In genomic region chr5:141780240-141780951, GRCh38 we compare ENCODE assay signal across 15 cellular contexts.
DNase-seq lines count a peak whose midpoint lies in the region; ATAC-seq and TF ChIP-seq lines count a peak whose summit lies in the region.
"Had no signal": no experiment of that assay in that cellular context is flagged by ENCODE, and none has a peak within 500 bp of the region (broad histone marks: within the 10 kb centered on the region; RNA-seq: fewer than 3 reads in every experiment).

No MANE protein-coding gene starts in this region.

- H3K4me3 Mint-ChIP-seq in Calu3 (ENCODE audit: low read depth, unreplicated experiment) (no peak overlapping the region), H9 (no peak overlapping the region; a peak in 1 of 5 replicates), nephron progenitor cell (no peak overlapping the region)
- H3K4me3 Mint-ChIP-seq: CD8-positive, alpha-beta T cell; IgD-negative memory B cell had no signal

- no peak overlapping the region for H4K8ac ChIP-seq in H9 (replicated peaks; ENCODE audit: insufficient read length, low read depth, low read length)

- H3K27ac ChIP-seq in H9 (ENCODE audit: insufficient read length, low read depth, low read length) (no peak overlapping the region), WERI-Rb-1 (no peak overlapping the region), body of pancreas (no peak overlapping the region)

- H2BK120ac ChIP-seq in H9 (ENCODE audit: low read depth, low read length, poor library complexity, severe bottlenecking), result no peak overlapping the region

- no peak overlapping the region for H3K56ac ChIP-seq in H9 (ENCODE audit: insufficient read length, low read depth, low read length)

- no peak overlapping the region for H2BK5ac ChIP-seq in H9 (ENCODE audit: insufficient read length, low read length)

- H3K27me3 Mint-ChIP-seq in Calu3 (ENCODE audit: unreplicated experiment), result no peaks in the 10 kb centered on the region
- H3K27me3 Mint-ChIP-seq in H9 (ENCODE audit: low read depth), result peaks cover 4% of the 10 kb centered on the region
- peaks cover 9% of the 10 kb centered on the region for H3K27me3 Mint-ChIP-seq in nephron progenitor cell (ENCODE audit: low read depth, poor library complexity)

- ATAC-seq in body of pancreas (no peak), HG02571 (IDR thresholded peaks at IDR 0.05; ENCODE audit: unreplicated experiment) (no peak)
- ATAC-seq: CD8-positive, alpha-beta T cell; Panc1; SK-N-SH treated with all-trans-retinoic acid at 6 μM for 48 hours had no signal

- H2AFZ ChIP-seq in H9 (ENCODE audit: low read length), result no peak overlapping the region

- no peaks in the 10 kb centered on the region for H3K79me2 ChIP-seq in H9 (ENCODE audit: insufficient read depth, low read length)

- no peaks in the 10 kb centered on the region for H3K23me2 ChIP-seq in H9 (ENCODE audit: insufficient read length, low read depth, low read length, poor library complexity, severe bottlenecking)

- CTCF ChIA-PET in Calu3 (lab: Charles Lee), result interaction anchor here (1.1 kb wide), 2 partner anchors 18 to 98 kb away, joined by 3 to 4 read pairs; partner anchors contain the start of gene PCDH1

- H3K27me3 ChIP-seq in H9 (ENCODE audit: insufficient read depth, low read length) (no peaks in the 10 kb centered on the region), WERI-Rb-1 (ENCODE audit: insufficient read depth, low read depth, severe bottlenecking) (no peaks in the 10 kb centered on the region), body of pancreas (no peaks in the 10 kb centered on the region)

- H3K4me1 ChIP-seq in H9 (ENCODE audit: insufficient read depth, low read length) (peaks cover 1% of the 10 kb centered on the region; the same call in 1 of the 2 replicates), body of pancreas (no peaks in the 10 kb centered on the region)

- no peak overlapping the region for H2AK5ac ChIP-seq in H9 (ENCODE audit: insufficient read length, low read length)

- H3K4me3 ChIP-seq in WERI-Rb-1 (ENCODE audit: low read depth, low read length), result no peak overlapping the region
- H3K4me3 ChIP-seq in body of pancreas, result no peak overlapping the region

- intact Hi-C loops in Calu3 (cut with micrococcal nuclease; ENCODE audit: unreplicated experiment) (no loop called here), body of pancreas (cut with DNase I) (no loop called here)

- H3K9me3 Mint-ChIP-seq in Calu3 (ENCODE audit: low read depth, unreplicated experiment) (no peaks in the 10 kb centered on the region), H9 (no peaks in the 10 kb centered on the region; a peak in 1 of 5 replicates), nephron progenitor cell (no peaks in the 10 kb centered on the region)
- H3K9me3 Mint-ChIP-seq: CD8-positive, alpha-beta T cell; IgD-negative memory B cell had no signal

- no peak overlapping the region for H2BK12ac ChIP-seq in H9 (ENCODE audit: insufficient read length, low read depth, low read length)

- BruUV-seq in Calu3 (replicated peaks; lab: Mats Ljungman, UMichigan), result no TSS peak

- no peaks in the 10 kb centered on the region for H3K36me3 ChIP-seq in WERI-Rb-1
- H3K36me3 ChIP-seq in body of pancreas (replicated peaks in 1 of 2; ENCODE audit: insufficient read depth in 1 of 2, low read depth in 2 of 2), result no peaks in the 10 kb centered on the region

- H3K4ac ChIP-seq in H9 (ENCODE audit: low read depth, low read length), result no peak overlapping the region

- no peak for DNase-seq in Calu3
- peak; percentile 45 for DNase-seq in H9
- peak; percentile 79 for DNase-seq in WERI-Rb-1
- no peak for DNase-seq in nephron progenitor cell
- no peak for DNase-seq in body of pancreas
- no peak for DNase-seq in germinal center (ENCODE audit: low spot score)
- no peak for DNase-seq in DMS114 treated with DMSO at 0.1 percent for 48 hours (lab: John Stamatoyannopoulos, UW; ENCODE audit: unreplicated experiment)
- DNase-seq: CD8-positive, alpha-beta T cell; NCI-H1436 treated with DMSO at 0.1 percent for 48 hours; NCI-H2081 treated with DMSO at 0.1 percent for 48 hours; NCI-H2227 treated with DMSO at 0.1 percent for 48 hours had no signal

- no peak overlapping the region for H3K9ac ChIP-seq in H9 (ENCODE audit: extremely low read depth, insufficient read length, low read length)

- H4K20me1 ChIP-seq in H9 (ENCODE audit: control insufficient read depth, insufficient read depth, insufficient read length), result no peaks in the 10 kb centered on the region

- H3K9me3 ChIP-seq in H9 (ENCODE audit: control insufficient read depth, low read depth, low read length) (no peaks in the 10 kb centered on the region), WERI-Rb-1 (ENCODE audit: severe bottlenecking) (no peaks in the 10 kb centered on the region), body of pancreas (no peaks in the 10 kb centered on the region)

- TF ChIP-seq POLR2A in body of pancreas (IDR thresholded peaks at IDR 0.05), result no peak

- no peak overlapping the region; the same call in 1 of the 2 replicates for H3K14ac ChIP-seq in H9 (ENCODE audit: insufficient read depth, low read length)

- WGBS in H9 (ENCODE audit: extremely low coverage, insufficient read length, low lambda C conversion rate), result 100% methylated on average over 1 of the region's 10 CpGs
- 62 to 65% methylated on average over 8 to 10 of the region's 10 CpGs for WGBS in body of pancreas, 2 donors

- H3K36me3 Mint-ChIP-seq in Calu3 (ENCODE audit: insufficient read depth, unreplicated experiment), result peaks cover 10% of the 10 kb centered on the region
- peaks cover 0 to 4% (median 1%) of the 10 kb centered on the region in 3 experiments; a peak in 1 of 7 replicates for H3K36me3 Mint-ChIP-seq in H9 (ENCODE audit: insufficient read depth in 1 of 3, low read depth in 3 of 3)
- no peaks in the 10 kb centered on the region for H3K36me3 Mint-ChIP-seq in nephron progenitor cell (ENCODE audit: low read depth)
- H3K36me3 Mint-ChIP-seq: CD8-positive, alpha-beta T cell had no signal

- TF ChIP-seq CTCF in Calu3 (IDR thresholded peaks at IDR 0.05; ENCODE audit: unreplicated experiment) (no peak), H9 (conservative IDR thresholded peaks at IDR 0.05) (peak; percentile 27; the same call in 1 of the 3 replicates), WERI-Rb-1 (IDR thresholded peaks at IDR 0.05; ENCODE audit: low read depth, low read length) (peak; percentile 26; the same call in 1 of the 2 replicates), nephron progenitor cell (IDR thresholded peaks at IDR 0.05) (no peak), body of pancreas (IDR thresholded peaks at IDR 0.05) (no peak)

- H4K91ac ChIP-seq in H9 (ENCODE audit: insufficient read length, low read depth, low read length), result no peak overlapping the region

- H3K27ac Mint-ChIP-seq in Calu3 (ENCODE audit: unreplicated experiment), result peak overlapping the region; percentile 21
- H3K27ac Mint-ChIP-seq in H9, result no peak overlapping the region; a peak in 2 of 7 replicates
- H3K27ac Mint-ChIP-seq in nephron progenitor cell, result peak overlapping the region; percentile 93
- H3K27ac Mint-ChIP-seq: CD8-positive, alpha-beta T cell; IgD-negative memory B cell had no signal

- no peak overlapping the region for H3K23ac ChIP-seq in H9 (ENCODE audit: insufficient read length, low read depth, low read length)

- H3K18ac ChIP-seq in H9 (ENCODE audit: insufficient read length, low read depth, low read length), result no peak overlapping the region

- H4K5ac ChIP-seq in H9 (ENCODE audit: insufficient read length, low read depth, low read length), result no peak overlapping the region

- H2BK15ac ChIP-seq in H9 (ENCODE audit: low read depth, low read length), result no peak overlapping the region

- H3K4me2 ChIP-seq in H9 (ENCODE audit: insufficient read depth, insufficient read length, low read length), result no peak overlapping the region

- H3K79me1 ChIP-seq in H9 (ENCODE audit: insufficient read depth, low read depth, low read length, poor library complexity, severe bottlenecking), result no peaks in the 10 kb centered on the region

- H3K4me1 Mint-ChIP-seq in Calu3 (ENCODE audit: low read depth, unreplicated experiment), result peaks cover 57% of the 10 kb centered on the region
- H3K4me1 Mint-ChIP-seq in H9, result peaks cover 39 to 50% of the 10 kb centered on the region in 2 experiments
- peaks cover 73% of the 10 kb centered on the region for H3K4me1 Mint-ChIP-seq in nephron progenitor cell

- no peak overlapping the region for H2BK20ac ChIP-seq in H9 (ENCODE audit: low read depth, low read length, poor library complexity, severe bottlenecking)

- no peak overlapping the region for H3T11ph ChIP-seq in H9 (ENCODE audit: low read length)

Comparison
In these comparisons a context has a peak if more than half of its experiments do, and no peak if none do; other contexts are left out.
1. DNase-seq: peak in H9 (single experiment) and WERI-Rb-1 (single experiment); none in Calu3 (single experiment), nephron progenitor cell (single experiment), body of pancreas (0 of 4), germinal center (single experiment) and DMS114 treated with DMSO at 0.1 percent for 48 hours (single experiment).
2. H3K27ac Mint-ChIP-seq: peak in Calu3 (single experiment) and nephron progenitor cell (single experiment); none in H9 (0 of 3).
3. CTCF ChIP-seq: peak in H9 (single experiment) and WERI-Rb-1 (single experiment); none in Calu3 (single experiment), nephron progenitor cell (single experiment) and body of pancreas (0 of 7).